ENCODE assay signal across 13 cellular contexts in the genomic region with DNA sequence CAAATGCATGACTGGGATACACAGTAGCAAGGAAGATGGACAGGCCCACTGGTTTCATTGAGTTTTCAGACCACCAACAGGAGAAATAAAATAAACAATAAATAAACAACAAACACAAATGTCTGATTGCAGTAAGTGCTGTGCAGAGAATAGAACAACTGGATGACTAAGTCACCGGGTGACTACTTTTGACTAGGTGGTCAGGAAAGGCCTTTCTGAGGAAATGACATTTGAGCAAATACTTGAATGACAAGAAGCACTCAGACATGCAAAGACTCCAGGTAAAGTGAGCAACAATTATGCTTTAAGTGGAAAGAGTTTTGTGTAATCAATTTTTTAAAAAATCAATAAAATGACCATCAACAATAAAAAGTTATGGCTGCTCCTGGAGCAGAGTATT.
"Had no signal": no experiment of that assay in that cellular context is flagged by ENCODE, and none has a peak within 500 bp of the region (broad histone marks: within the 10 kb centered on the region; RNA-seq: fewer than 3 reads in every experiment).

No MANE protein-coding gene starts in this region.

- H3K9me3 Mint-ChIP-seq: naive thymus-derived CD4-positive, alpha-beta T cell; nephron progenitor cell had no signal

- H3K4me3 Mint-ChIP-seq: effector memory CD8-positive, alpha-beta T cell; naive thymus-derived CD4-positive, alpha-beta T cell; nephron progenitor cell had no signal

- H3K27me3 Mint-ChIP-seq: effector memory CD8-positive, alpha-beta T cell had no signal

- H3K36me3 ChIP-seq: right atrium auricular region, sigmoid colon had no signal

- H3K4me1 Mint-ChIP-seq: naive thymus-derived CD4-positive, alpha-beta T cell; nephron progenitor cell had no signal

- FAIRE-seq: kidney had no signal

- H3K27ac ChIP-seq: foreskin keratinocyte, right atrium auricular region, sigmoid colon, skin epidermis had no signal

- H3K4me1 ChIP-seq: right atrium auricular region had no signal

- H3K9me3 ChIP-seq: right atrium auricular region, sigmoid colon had no signal

- H3K27me3 ChIP-seq: foreskin keratinocyte, right atrium auricular region, sigmoid colon had no signal

- H3K27ac Mint-ChIP-seq: effector memory CD8-positive, alpha-beta T cell; naive thymus-derived CD4-positive, alpha-beta T cell; nephron progenitor cell had no signal

- ATAC-seq: effector memory CD8-positive, alpha-beta T cell; foreskin keratinocyte; left colon; naive thymus-derived CD4-positive, alpha-beta T cell had no signal

- H3K4me3 ChIP-seq: right atrium auricular region, sigmoid colon, skin epidermis had no signal

- DNase-seq: effector memory CD8-positive, alpha-beta T cell; erythroblast; foreskin keratinocyte; kidney; left colon; naive thymus-derived CD4-positive, alpha-beta T cell; nephron progenitor cell; sigmoid colon; stimulated activated CD4-positive, alpha-beta T cell treated with anti-CD3 and anti-CD28 coated beads, Interleukin-12 subunit alpha, Interleukin-12 subunit beta, amount 100 ng/mL, for 4 hours; stimulated activated naive CD4-positive, alpha-beta T cell; trophoblast cell had no signal
